ENCODE assay signal across 1 cellular context in the genomic region with DNA sequence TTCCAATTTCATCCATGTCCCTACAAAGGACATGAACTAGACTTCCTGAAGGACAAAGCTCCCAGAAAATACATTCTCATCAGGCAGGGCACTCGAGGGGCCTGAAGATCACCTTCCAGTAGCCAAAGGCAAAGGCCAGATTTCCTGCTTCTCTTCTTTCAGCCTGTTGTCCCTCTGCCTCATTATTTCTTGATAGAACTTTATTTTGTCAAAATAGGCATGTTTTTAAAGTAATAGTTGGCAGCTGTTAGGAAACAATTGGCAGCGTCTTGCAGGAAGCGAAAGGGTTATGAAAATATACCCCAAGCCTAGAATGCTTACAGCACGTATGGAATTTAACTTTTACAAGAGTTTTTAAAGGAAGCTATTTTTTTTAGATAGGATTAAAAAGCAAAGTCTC.
TF ChIP-seq lines count a peak whose summit lies in the region.

No MANE protein-coding gene starts in this region.

TF ChIP-seq in GM23338, 12 proteins besides CTCF, POLR2A, EP300 and RAD21 (continued from another document):
- TF ChIP-seq ZNF462 (CRISPR knock-in tag; IDR thresholded peaks at IDR 0.05): no peak
